In the genomic region with DNA sequence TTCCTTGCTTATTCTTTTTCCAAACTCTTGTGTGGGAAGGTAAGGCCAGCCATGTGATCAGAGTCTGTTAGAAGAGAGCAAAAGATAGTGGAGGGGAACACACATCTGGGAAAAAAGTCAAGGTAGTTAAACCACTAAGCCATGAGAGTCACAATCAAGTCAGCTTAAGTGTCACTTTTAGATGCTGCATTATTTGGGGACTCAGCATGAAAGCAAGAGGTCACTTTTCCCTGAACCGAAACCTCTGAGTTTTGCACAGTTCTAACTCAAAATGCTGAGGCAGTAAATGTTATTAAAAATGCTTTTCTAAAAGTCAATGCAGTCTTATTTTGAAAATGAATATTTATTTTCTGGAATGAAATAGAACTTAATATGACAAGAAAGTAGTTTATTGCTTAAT, we compare ENCODE assay signal across 30 cellular contexts.
"Had no signal": no experiment of that assay in that cellular context is flagged by ENCODE, and none has a peak within 500 bp of the region (broad histone marks: within the 10 kb centered on the region; RNA-seq: fewer than 3 reads in every experiment).

No MANE protein-coding gene starts in this region.

- FAIRE-seq: colon, pancreas had no signal

- H3K4me2 ChIP-seq: hepatocyte, smooth muscle cell had no signal

- H3K36me3 ChIP-seq: esophagus muscularis mucosa, gastroesophageal sphincter, heart left ventricle, left lung, pancreas, right lobe of liver, suprapubic skin, thyroid gland, vagina had no signal

- H3K79me2 ChIP-seq: hepatocyte had no signal

- H2AFZ ChIP-seq: hepatocyte had no signal

- ATAC-seq: foreskin keratinocyte; gastroesophageal sphincter; heart left ventricle; left cardiac atrium; left lung; mucosa of descending colon; natural killer cell treated with Interleukin-12 subunit alpha and Interleukin-12 subunit beta and Interleukin-15 and Interleukin-18, amount 100 ng/mL, for 72 hours; pancreas; stimulated activated naive CD8-positive, alpha-beta T cell treated with anti-CD3 and anti-CD28 coated beads, Interleukin-15, amount 100 ng/mL, for 72 hours had no signal

- H3K27ac Mint-ChIP-seq: endodermal cell; mesothelial cell of epicardium; natural killer cell treated with Interleukin-12 subunit alpha and Interleukin-12 subunit beta and Interleukin-15 and Interleukin-18, amount 100 ng/mL, for 72 hours; progenitor cell of endocrine pancreas; stimulated activated naive CD8-positive, alpha-beta T cell treated with anti-CD3 and anti-CD28 coated beads, Interleukin-15, amount 100 ng/mL, for 72 hours had no signal

- H3K4me1 ChIP-seq: foreskin keratinocyte, gastroesophageal sphincter, left lung, pancreas, right lobe of liver, suprapubic skin, thyroid gland, vagina had no signal

- H3K27me3 ChIP-seq: esophagus muscularis mucosa, gastroesophageal sphincter, hepatocyte, left lung, pancreas, right lobe of liver, thyroid gland, vagina had no signal

- DNase-seq: effector CD8-positive, alpha-beta T cell; endodermal cell; foreskin keratinocyte; heart left ventricle; left cardiac atrium; left lung; mesenchymal stem cell; mucosa of descending colon; naive B cell; pancreas; right lobe of liver; stimulated activated CD4-positive, alpha-beta T cell treated with anti-CD3 and anti-CD28 coated beads, Interleukin-12 subunit alpha, Interleukin-12 subunit beta, amount 100 ng/mL, for 4 hours; stimulated activated CD4-positive, alpha-beta T cell treated with anti-CD3 and anti-CD28 coated beads, Interleukin-1b, Interleukin-23, amount 100 ng/mL, for 48 hours; stimulated activated CD4-positive, alpha-beta T cell treated with anti-CD3 and anti-CD28 coated beads, Interleukin-4, amount 100 ng/mL, for 1 hour; stimulated activated CD8-positive, alpha-beta memory T cell treated with anti-CD3 and anti-CD28 coated beads, Interleukin-4, amount 100 ng/mL, for 48 hours; stimulated activated naive CD4-positive, alpha-beta T cell; stimulated activated naive CD8-positive, alpha-beta T cell treated with anti-CD3 and anti-CD28 coated beads, Interleukin-15, amount 100 ng/mL, for 72 hours; thyroid gland; trophoblast cell had no signal

- H3K27ac ChIP-seq: epithelial cell of prostate, esophagus muscularis mucosa, foreskin keratinocyte, gastroesophageal sphincter, heart left ventricle, hepatocyte, left lung, pancreas, right lobe of liver, suprapubic skin, thyroid gland, vagina had no signal

- H3K4me3 Mint-ChIP-seq: endodermal cell; mesothelial cell of epicardium; naive B cell; natural killer cell treated with Interleukin-12 subunit alpha and Interleukin-12 subunit beta and Interleukin-15 and Interleukin-18, amount 100 ng/mL, for 72 hours; stimulated activated naive CD8-positive, alpha-beta T cell treated with anti-CD3 and anti-CD28 coated beads, Interleukin-15, amount 100 ng/mL, for 72 hours had no signal

- H3K9me3 Mint-ChIP-seq: endodermal cell; naive B cell; natural killer cell treated with Interleukin-12 subunit alpha and Interleukin-12 subunit beta and Interleukin-15 and Interleukin-18, amount 100 ng/mL, for 72 hours; stimulated activated naive CD8-positive, alpha-beta T cell treated with anti-CD3 and anti-CD28 coated beads, Interleukin-15, amount 100 ng/mL, for 72 hours had no signal

- H3K9me3 ChIP-seq: esophagus muscularis mucosa, gastroesophageal sphincter, heart left ventricle, left lung, mucosa of descending colon, pancreas, right lobe of liver, suprapubic skin, thyroid gland, vagina had no signal

- H3K36me3 Mint-ChIP-seq: mesothelial cell of epicardium; naive B cell; natural killer cell treated with Interleukin-12 subunit alpha and Interleukin-12 subunit beta and Interleukin-15 and Interleukin-18, amount 100 ng/mL, for 72 hours had no signal

- H3K4me3 ChIP-seq: esophagus muscularis mucosa, gastroesophageal sphincter, heart left ventricle, hepatocyte, left lung, mucosa of descending colon, pancreas, right lobe of liver, smooth muscle cell, suprapubic skin, thyroid gland, vagina had no signal
